In the genomic region with DNA sequence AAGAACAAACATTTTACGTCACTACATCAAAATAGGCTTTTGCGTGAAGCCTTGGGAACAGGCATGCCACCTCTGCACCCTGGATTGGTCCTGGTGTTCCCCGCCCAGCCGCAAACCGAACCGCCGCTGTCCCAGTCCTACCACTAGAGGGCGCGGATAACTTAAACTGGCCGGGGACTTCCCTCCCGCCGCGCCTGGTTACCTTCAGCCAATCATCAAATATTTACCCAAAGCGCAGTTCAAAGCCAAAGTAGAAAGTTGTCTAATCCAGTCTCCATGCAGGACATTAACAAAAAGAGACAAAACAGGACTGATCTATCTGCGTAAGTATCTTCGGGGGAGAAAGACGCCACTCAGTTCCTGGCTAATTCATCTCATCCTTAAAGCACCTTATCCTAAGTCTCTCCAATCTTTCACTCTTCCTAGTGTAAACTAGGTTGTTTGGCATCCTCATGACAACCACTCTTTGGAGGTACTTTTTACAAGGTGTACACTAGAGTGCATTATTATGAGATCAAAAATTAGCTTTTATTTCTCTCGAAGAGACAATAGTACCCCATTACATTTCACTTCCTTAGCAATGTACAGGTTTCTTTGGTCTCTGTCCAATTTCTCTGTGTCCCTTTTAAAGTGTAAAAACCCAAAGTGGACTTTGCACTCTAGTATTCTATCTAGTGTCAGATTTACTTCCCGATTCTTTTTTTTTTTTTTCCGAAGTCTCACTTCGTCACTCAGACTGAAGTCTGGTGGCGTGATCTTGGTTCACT, we compare ENCODE assay signal across 9 cellular contexts. TPM values are rescaled to one million over a fixed set of nuclear protein-coding genes. Genes with fewer than 3 reads are reported as not detected.
DNase-seq lines count a peak whose midpoint lies in the region; ATAC-seq and TF ChIP-seq lines count a peak whose summit lies in the region.
"Had no signal": no experiment of that assay in that cellular context is flagged by ENCODE, and none has a peak within 500 bp of the region (broad histone marks: within the 10 kb centered on the region; RNA-seq: fewer than 3 reads in every experiment).

No MANE protein-coding gene starts in this region.

- H4K20me1 ChIP-seq in PC-3 (ENCODE audit: low read length): no peaks in the 10 kb centered on the region; the same call in 1 of the 2 replicates

- H3K9me2 ChIP-seq in PC-3 (replicated peaks; ENCODE audit: low read length): no peaks in the 10 kb centered on the region

- DNase-seq in ELR (ENCODE audit: low read depth) (peak; percentile 89), PC-3 (peak; percentile 88), activated T-cell treated with anti-CD3 and anti-CD28 coated beads for 4 hours (peak; percentile 83), epithelial cell of esophagus (ENCODE audit: low read depth) (peak; percentile 88)
- DNase-seq in stimulated activated CD8-positive, alpha-beta memory T cell treated with anti-CD3 and anti-CD28 coated beads, Interleukin-4, amount 100 ng/mL, for 1 hour (ENCODE audit: low read depth in 2 of 2, low spot score in 1 of 2): peak; percentile 74 to 76

- H3F3A ChIP-seq in PC-3 (ENCODE audit: low read length, unreplicated experiment): no peaks in the 10 kb centered on the region

- H3K4me2 ChIP-seq in PC-3 (ENCODE audit: low read length): peak overlapping the region; percentile 85

- TF ChIP-seq RAD21 in Ishikawa (IDR thresholded peaks at IDR 0.05; ENCODE audit: low read depth): peak; percentile 79

- POLR2A ChIA-PET in PC-3 (lab: Charles Lee; ENCODE audit: unreplicated experiment): interaction anchor here (0.5 kb wide), 1 partner anchor 485 kb away, joined by 5 read pairs; no protein-coding TSS in a partner anchor

- H3K36me3 ChIP-seq in PC-3 (ENCODE audit: low read depth, low read length) (no peaks in the 10 kb centered on the region), mucosa of stomach (ENCODE audit: control insufficient read depth, insufficient read depth, low read length) (no peaks in the 10 kb centered on the region)

- H3K9me3 ChIP-seq in PC-3 (ENCODE audit: low read length) (no peaks in the 10 kb centered on the region), mucosa of stomach (ENCODE audit: control insufficient read depth, low read length) (no peaks in the 10 kb centered on the region)

- H3K79me2 ChIP-seq in PC-3 (ENCODE audit: low read length): peaks cover 9% of the 10 kb centered on the region

- H3K4me1 ChIP-seq in PC-3 (ENCODE audit: insufficient read depth, low read length) (peaks cover 13% of the 10 kb centered on the region), mucosa of stomach (ENCODE audit: control insufficient read depth, insufficient read depth, low read length) (peaks cover 14% of the 10 kb centered on the region)

- no TSS peak for BruUV-seq in PC-3 (replicated peaks; lab: Mats Ljungman, UMichigan)

- H3K9ac ChIP-seq in PC-3 (ENCODE audit: low read length) (no peak overlapping the region), mucosa of stomach (ENCODE audit: low read length) (peak overlapping the region; percentile 56)

- peak overlapping the region; percentile 88 for H2AFZ ChIP-seq in PC-3 (ENCODE audit: low read length)

- H3K27ac ChIP-seq in PC-3 (ENCODE audit: low read length): 0 out of 2 replicates have a peak overlapping the region, but pooled peaks have one; percentile 13

- no peak for TF ChIP-seq EP300 in Ishikawa (IDR thresholded peaks at IDR 0.05; ENCODE audit: borderline replicate concordance)

- CTCF ChIA-PET in PC-3 (lab: Charles Lee): interaction anchor here (0.9 to 1.1 kb wide), 2 partner anchors 28 to 163 kb away, joined by 3 read pairs; no protein-coding TSS in a partner anchor

- H3K27me3 ChIP-seq in PC-3 (ENCODE audit: low read length) (no peaks in the 10 kb centered on the region), mucosa of stomach (ENCODE audit: control insufficient read depth, insufficient read depth, low read length) (no peaks in the 10 kb centered on the region)

- peak; percentile 59 for ATAC-seq in PC-3
- no peak for ATAC-seq in HG02884 (IDR thresholded peaks at IDR 0.05; ENCODE audit: unreplicated experiment)

- peak; percentile 92 for TF ChIP-seq CTCF in PC-3 (conservative IDR thresholded peaks at IDR 0.05; ENCODE audit: low read depth, low read length)
- TF ChIP-seq CTCF in epithelial cell of esophagus (IDR thresholded peaks at IDR 0.05; ENCODE audit: insufficient read depth, low read depth, low read length, missing control alignments): peak; percentile 90

- intact Hi-C loops in PC-3 (cut with micrococcal nuclease): loop anchor here (1.0 to 5.0 kb wide), 3 partner anchors 39 to 164 kb away; a partner anchor contains a TSS

- peak overlapping the region; percentile 57 for H3K4me3 ChIP-seq in PC-3 (ENCODE audit: low read length)
- no peak overlapping the region for H3K4me3 ChIP-seq in epithelial cell of esophagus (ENCODE audit: low read length)
- no peak overlapping the region for H3K4me3 ChIP-seq in mucosa of stomach (ENCODE audit: low read length)
- H3K4me3 ChIP-seq: skin epidermis had no signal

TF ChIP-seq in Ishikawa, 13 proteins besides CTCF, POLR2A, EP300 and RAD21:
- TF ChIP-seq, protein P1, sequence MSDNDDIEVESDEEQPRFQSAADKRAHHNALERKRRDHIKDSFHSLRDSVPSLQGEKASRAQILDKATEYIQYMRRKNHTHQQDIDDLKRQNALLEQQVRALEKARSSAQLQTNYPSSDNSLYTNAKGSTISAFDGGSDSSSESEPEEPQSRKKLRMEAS (IDR thresholded peaks at IDR 0.05): peak; percentile 51
- no peak for TF ChIP-seq FOXM1 (IDR thresholded peaks at IDR 0.05; ENCODE audit: borderline replicate concordance, low read depth)

RNA-seq across cellular contexts. Expression of a gene that starts 3.9 kb away (rescaled TPM):
- 9.5 and 12.4 TPM in 2 replicates for total RNA-seq in PC-3 (2014; rRNA removed)

RNA-seq across cellular contexts. Expression of a gene that starts 38.4 kb away (rescaled TPM):
- total RNA-seq in PC-3 (2014; rRNA removed): 9.5 and 13.5 TPM in 2 replicates

RNA-seq across cellular contexts. Expression of a gene that starts 42.1 kb away (rescaled TPM):
- 7.1 and 10.5 TPM in 2 replicates for total RNA-seq in PC-3 (2014; rRNA removed)
